In the genomic region with DNA sequence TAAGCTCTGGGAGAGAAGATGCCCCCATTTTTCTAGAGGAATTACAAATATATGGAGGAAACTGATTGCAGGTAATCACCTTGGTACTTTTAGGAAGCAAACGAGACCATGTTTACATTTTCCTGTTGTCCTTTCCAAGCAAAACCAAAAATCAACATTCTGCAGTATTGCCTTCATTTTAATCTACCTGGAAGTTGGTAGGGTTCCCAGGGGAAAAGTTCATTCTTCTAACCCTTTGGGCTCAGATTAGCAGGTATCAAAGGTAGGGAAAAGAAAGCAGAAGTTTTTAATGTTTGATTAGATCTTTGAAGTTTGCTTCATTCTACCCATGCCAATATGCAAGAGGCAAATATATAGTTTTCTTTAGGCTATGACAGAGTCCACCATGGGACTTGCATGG, we compare ENCODE assay signal across 2 cellular contexts.
TF ChIP-seq lines count a peak whose summit lies in the region.

No MANE protein-coding gene starts in this region.

TF ChIP-seq in GM23338, 12 proteins besides CTCF, POLR2A, EP300 and RAD21 (continued from another document):
- TF ChIP-seq, protein P1, sequence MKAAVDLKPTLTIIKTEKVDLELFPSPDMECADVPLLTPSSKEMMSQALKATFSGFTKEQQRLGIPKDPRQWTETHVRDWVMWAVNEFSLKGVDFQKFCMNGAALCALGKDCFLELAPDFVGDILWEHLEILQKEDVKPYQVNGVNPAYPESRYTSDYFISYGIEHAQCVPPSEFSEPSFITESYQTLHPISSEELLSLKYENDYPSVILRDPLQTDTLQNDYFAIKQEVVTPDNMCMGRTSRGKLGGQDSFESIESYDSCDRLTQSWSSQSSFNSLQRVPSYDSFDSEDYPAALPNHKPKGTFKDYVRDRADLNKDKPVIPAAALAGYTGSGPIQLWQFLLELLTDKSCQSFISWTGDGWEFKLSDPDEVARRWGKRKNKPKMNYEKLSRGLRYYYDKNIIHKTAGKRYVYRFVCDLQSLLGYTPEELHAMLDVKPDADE (IDR thresholded peaks at IDR 0.05): no peak
- TF ChIP-seq, protein P2, sequence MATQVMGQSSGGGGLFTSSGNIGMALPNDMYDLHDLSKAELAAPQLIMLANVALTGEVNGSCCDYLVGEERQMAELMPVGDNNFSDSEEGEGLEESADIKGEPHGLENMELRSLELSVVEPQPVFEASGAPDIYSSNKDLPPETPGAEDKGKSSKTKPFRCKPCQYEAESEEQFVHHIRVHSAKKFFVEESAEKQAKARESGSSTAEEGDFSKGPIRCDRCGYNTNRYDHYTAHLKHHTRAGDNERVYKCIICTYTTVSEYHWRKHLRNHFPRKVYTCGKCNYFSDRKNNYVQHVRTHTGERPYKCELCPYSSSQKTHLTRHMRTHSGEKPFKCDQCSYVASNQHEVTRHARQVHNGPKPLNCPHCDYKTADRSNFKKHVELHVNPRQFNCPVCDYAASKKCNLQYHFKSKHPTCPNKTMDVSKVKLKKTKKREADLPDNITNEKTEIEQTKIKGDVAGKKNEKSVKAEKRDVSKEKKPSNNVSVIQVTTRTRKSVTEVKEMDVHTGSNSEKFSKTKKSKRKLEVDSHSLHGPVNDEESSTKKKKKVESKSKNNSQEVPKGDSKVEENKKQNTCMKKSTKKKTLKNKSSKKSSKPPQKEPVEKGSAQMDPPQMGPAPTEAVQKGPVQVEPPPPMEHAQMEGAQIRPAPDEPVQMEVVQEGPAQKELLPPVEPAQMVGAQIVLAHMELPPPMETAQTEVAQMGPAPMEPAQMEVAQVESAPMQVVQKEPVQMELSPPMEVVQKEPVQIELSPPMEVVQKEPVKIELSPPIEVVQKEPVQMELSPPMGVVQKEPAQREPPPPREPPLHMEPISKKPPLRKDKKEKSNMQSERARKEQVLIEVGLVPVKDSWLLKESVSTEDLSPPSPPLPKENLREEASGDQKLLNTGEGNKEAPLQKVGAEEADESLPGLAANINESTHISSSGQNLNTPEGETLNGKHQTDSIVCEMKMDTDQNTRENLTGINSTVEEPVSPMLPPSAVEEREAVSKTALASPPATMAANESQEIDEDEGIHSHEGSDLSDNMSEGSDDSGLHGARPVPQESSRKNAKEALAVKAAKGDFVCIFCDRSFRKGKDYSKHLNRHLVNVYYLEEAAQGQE (IDR thresholded peaks at IDR 0.05; ENCODE audit: unreplicated experiment): no peak
- TF ChIP-seq ZNF331 (CRISPR knock-in tag; IDR thresholded peaks at IDR 0.05; ENCODE audit: low read depth) (no peak), ZNF114 (CRISPR knock-in tag; IDR thresholded peaks at IDR 0.05) (no peak), JUNB (IDR thresholded peaks at IDR 0.05; ENCODE audit: unreplicated experiment) (no peak), CREB1 (CRISPR knock-in tag; IDR thresholded peaks at IDR 0.05; ENCODE audit: low read depth) (no peak), NANOG (IDR thresholded peaks at IDR 0.05; ENCODE audit: borderline replicate concordance) (no peak), EZH2 (IDR thresholded peaks at IDR 0.05; ENCODE audit: low read depth, unreplicated experiment) (no peak), POLR2AphosphoS5 (IDR thresholded peaks at IDR 0.05; ENCODE audit: low read depth) (no peak)
- TF ChIP-seq, protein P3, sequence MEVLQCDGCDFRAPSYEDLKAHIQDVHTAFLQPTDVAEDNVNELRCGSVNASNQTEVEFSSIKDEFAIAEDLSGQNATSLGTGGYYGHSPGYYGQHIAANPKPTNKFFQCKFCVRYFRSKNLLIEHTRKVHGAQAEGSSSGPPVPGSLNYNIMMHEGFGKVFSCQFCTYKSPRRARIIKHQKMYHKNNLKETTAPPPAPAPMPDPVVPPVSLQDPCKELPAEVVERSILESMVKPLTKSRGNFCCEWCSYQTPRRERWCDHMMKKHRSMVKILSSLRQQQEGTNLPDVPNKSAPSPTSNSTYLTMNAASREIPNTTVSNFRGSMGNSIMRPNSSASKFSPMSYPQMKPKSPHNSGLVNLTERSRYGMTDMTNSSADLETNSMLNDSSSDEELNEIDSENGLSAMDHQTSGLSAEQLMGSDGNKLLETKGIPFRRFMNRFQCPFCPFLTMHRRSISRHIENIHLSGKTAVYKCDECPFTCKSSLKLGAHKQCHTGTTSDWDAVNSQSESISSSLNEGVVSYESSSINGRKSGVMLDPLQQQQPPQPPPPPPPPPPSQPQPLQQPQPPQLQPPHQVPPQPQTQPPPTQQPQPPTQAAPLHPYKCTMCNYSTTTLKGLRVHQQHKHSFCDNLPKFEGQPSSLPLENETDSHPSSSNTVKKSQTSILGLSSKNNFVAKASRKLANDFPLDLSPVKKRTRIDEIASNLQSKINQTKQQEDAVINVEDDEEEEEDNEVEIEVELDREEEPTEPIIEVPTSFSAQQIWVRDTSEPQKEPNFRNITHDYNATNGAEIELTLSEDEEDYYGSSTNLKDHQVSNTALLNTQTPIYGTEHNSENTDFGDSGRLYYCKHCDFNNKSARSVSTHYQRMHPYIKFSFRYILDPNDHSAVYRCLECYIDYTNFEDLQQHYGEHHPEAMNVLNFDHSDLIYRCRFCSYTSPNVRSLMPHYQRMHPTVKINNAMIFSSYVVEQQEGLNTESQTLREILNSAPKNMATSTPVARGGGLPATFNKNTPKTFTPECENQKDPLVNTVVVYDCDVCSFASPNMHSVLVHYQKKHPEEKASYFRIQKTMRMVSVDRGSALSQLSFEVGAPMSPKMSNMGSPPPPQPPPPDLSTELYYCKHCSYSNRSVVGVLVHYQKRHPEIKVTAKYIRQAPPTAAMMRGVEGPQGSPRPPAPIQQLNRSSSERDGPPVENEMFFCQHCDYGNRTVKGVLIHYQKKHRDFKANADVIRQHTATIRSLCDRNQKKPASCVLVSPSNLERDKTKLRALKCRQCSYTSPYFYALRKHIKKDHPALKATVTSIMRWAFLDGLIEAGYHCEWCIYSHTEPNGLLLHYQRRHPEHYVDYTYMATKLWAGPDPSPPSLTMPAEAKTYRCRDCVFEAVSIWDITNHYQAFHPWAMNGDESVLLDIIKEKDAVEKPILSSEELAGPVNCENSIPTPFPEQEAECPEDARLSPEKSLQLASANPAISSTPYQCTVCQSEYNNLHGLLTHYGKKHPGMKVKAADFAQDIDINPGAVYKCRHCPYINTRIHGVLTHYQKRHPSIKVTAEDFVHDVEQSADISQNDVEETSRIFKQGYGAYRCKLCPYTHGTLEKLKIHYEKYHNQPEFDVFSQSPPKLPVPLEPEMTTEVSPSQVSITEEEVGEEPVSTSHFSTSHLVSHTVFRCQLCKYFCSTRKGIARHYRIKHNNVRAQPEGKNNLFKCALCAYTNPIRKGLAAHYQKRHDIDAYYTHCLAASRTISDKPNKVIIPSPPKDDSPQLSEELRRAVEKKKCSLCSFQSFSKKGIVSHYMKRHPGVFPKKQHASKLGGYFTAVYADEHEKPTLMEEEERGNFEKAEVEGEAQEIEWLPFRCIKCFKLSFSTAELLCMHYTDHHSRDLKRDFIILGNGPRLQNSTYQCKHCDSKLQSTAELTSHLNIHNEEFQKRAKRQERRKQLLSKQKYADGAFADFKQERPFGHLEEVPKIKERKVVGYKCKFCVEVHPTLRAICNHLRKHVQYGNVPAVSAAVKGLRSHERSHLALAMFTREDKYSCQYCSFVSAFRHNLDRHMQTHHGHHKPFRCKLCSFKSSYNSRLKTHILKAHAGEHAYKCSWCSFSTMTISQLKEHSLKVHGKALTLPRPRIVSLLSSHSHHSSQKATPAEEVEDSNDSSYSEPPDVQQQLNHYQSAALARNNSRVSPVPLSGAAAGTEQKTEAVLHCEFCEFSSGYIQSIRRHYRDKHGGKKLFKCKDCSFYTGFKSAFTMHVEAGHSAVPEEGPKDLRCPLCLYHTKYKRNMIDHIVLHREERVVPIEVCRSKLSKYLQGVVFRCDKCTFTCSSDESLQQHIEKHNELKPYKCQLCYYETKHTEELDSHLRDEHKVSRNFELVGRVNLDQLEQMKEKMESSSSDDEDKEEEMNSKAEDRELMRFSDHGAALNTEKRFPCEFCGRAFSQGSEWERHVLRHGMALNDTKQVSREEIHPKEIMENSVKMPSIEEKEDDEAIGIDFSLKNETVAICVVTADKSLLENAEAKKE (CRISPR knock-in tag; IDR thresholded peaks at IDR 0.05): no peak
TF ChIP-seq in GM23338: peak in this region for 0.

TF ChIP-seq in K562, 482 proteins besides CTCF, POLR2A, EP300 and RAD21 (continued from another document):
- TF ChIP-seq, protein P4, sequence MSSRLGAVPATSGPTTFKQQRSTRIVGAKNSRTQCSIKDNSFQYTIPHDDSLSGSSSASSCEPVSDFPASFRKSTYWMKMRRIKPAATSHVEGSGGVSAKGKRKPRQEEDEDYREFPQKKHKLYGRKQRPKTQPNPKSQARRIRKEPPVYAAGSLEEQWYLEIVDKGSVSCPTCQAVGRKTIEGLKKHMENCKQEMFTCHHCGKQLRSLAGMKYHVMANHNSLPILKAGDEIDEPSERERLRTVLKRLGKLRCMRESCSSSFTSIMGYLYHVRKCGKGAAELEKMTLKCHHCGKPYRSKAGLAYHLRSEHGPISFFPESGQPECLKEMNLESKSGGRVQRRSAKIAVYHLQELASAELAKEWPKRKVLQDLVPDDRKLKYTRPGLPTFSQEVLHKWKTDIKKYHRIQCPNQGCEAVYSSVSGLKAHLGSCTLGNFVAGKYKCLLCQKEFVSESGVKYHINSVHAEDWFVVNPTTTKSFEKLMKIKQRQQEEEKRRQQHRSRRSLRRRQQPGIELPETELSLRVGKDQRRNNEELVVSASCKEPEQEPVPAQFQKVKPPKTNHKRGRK (tag; IDR thresholded peaks at IDR 0.05): peak; percentile 44; the same call in 1 of the 2 replicates
- TF ChIP-seq ZFP30 (CRISPR knock-in tag; IDR thresholded peaks at IDR 0.05; ENCODE audit: borderline replicate concordance) (no peak), NCOA2 (IDR thresholded peaks at IDR 0.05; ENCODE audit: partially characterized antibody in 2 of 2) (no peak), FOXK2 (conservative IDR thresholded peaks at IDR 0.05 in 1 of 2, IDR thresholded peaks at IDR 0.05 in 1 of 2; ENCODE audit: low read depth in 2 of 2) (peak in 1 of 2 experiments; percentile 23; a peak in 1 of 4 replicates), GATA2 (CRISPR knock-in tag; IDR thresholded peaks at IDR 0.05) (no peak), TRIM28 (IDR thresholded peaks at IDR 0.05) (no peak)
- TF ChIP-seq, protein P5, sequence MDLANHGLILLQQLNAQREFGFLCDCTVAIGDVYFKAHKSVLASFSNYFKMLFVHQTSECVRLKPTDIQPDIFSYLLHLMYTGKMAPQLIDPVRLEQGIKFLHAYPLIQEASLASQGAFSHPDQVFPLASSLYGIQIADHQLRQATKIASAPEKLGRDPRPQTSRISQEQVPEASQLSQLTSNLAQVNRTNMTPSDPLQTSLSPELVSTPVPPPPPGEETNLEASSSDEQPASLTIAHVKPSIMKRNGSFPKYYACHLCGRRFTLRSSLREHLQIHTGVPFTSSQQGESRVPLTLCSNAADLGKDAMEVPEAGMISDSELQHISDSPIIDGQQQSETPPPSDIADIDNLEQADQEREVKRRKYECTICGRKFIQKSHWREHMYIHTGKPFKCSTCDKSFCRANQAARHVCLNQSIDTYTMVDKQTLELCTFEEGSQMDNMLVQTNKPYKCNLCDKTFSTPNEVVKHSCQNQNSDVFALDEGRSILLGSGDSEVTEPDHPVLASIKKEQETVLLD (IDR thresholded peaks at IDR 0.05): no peak
- TF ChIP-seq, protein P6, sequence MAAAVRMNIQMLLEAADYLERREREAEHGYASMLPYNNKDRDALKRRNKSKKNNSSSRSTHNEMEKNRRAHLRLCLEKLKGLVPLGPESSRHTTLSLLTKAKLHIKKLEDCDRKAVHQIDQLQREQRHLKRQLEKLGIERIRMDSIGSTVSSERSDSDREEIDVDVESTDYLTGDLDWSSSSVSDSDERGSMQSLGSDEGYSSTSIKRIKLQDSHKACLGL (CRISPR knock-in tag; IDR thresholded peaks at IDR 0.05; ENCODE audit: borderline replicate concordance, poor library complexity, severe bottlenecking): no peak
